Comparison of ENCODE assay signal across 8 cellular contexts in the genomic region with DNA sequence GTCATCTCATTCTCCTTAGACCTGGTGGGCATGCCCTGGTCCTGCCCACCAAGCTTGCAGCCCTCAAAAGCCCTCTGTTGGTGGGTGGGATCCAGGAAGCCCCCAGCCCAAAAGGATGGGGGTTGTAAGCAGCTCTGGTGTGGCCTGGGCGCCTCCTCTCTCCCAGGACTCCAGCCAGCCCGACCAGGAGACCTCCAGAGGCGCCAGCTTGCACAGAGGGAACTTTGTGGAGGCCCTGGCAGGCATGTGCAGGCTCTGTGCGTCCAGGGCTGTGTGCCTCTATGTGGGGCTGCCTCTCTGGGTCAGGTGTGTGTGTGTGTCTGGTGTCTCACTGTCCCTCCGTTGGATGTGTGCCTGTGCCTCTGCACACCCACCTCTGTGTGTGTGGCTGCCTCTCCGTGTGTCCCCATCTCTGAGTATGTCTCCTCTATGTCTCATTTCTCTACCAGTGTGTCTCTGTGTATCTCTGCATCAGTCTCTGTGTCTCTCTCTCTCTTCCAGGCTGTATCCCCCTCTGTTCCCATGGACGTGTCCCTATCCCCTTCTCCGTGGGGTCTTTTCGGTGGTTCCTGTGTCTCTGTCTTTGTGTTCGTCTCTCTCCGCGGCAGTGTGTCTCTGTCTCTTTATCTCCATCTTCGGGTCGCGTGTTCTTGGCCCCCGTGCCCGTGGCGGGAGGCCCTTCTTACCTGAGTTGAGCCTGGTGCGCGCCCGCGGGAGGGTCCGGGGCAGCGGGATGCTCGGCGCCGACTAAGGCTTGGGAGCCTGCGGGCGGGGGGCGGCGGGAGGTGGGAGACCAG. TPM values are rescaled to one million over a fixed set of nuclear protein-coding genes. Genes with fewer than 3 reads are reported as not detected.
DNase-seq lines count a peak whose midpoint lies in the region; ATAC-seq and FAIRE-seq lines count a peak whose summit lies in the region.

No MANE protein-coding gene starts in this region.

- H3K4me1 ChIP-seq in iPS DF 6.9 (ENCODE audit: control insufficient read depth, insufficient read depth, low read length): peaks cover 6% of the 10 kb centered on the region; the same call in 1 of the 2 replicates
- H3K4me1 ChIP-seq in small intestine (ENCODE audit: control insufficient read depth in 2 of 2, insufficient read depth in 1 of 2, low read depth in 1 of 2, low read length in 1 of 2): peaks cover 0 to 2% of the 10 kb centered on the region in 2 donors

- intact Hi-C loops in activated CD4-positive, alpha-beta memory T cell treated with anti-CD3 and anti-CD28 coated beads for 36 hours (cut with micrococcal nuclease): loop anchor here (2.0 kb wide), 1 partner anchor 143 kb away; no protein-coding TSS in a partner anchor

- H3K27me3 Mint-ChIP-seq in T-helper 2 cell treated with Interferon-gamma antibody and Interleukin-4, amounts not matched to agents 5 μg/mL and 100 μg/mL, for 36 hours (ENCODE audit: low read depth): peaks cover 32% of the 10 kb centered on the region
- peaks cover 5% of the 10 kb centered on the region for H3K27me3 Mint-ChIP-seq in activated CD4-positive, alpha-beta memory T cell treated with anti-CD3 and anti-CD28 coated beads for 36 hours

- DNase-seq in T-helper 2 cell treated with Interferon-gamma antibody and Interleukin-4, amounts not matched to agents 5 μg/mL and 100 μg/mL, for 36 hours (ENCODE audit: low spot score): no peak
- DNase-seq in T-helper 2 cell (no peak), iPS DF 6.9 (ENCODE audit: low read depth, low spot score) (no peak), small intestine (no peak), putamen (ENCODE audit: low spot score) (no peak)
- DNase-seq in activated CD4-positive, alpha-beta memory T cell treated with anti-CD3 and anti-CD28 coated beads for 36 hours: no peak

- no peaks in the 10 kb centered on the region for H3K9me3 Mint-ChIP-seq in T-helper 2 cell treated with Interferon-gamma antibody and Interleukin-4, amounts not matched to agents 5 μg/mL and 100 μg/mL, for 36 hours
- H3K9me3 Mint-ChIP-seq in activated CD4-positive, alpha-beta memory T cell treated with anti-CD3 and anti-CD28 coated beads for 36 hours: no peaks in the 10 kb centered on the region

- no peak for FAIRE-seq in small intestine (lab: Jason Lieb, UNC)

- peak overlapping the region; percentile 76 for H3K4me3 Mint-ChIP-seq in T-helper 2 cell treated with Interferon-gamma antibody and Interleukin-4, amounts not matched to agents 5 μg/mL and 100 μg/mL, for 36 hours
- peak overlapping the region; percentile 48 for H3K4me3 Mint-ChIP-seq in activated CD4-positive, alpha-beta memory T cell treated with anti-CD3 and anti-CD28 coated beads for 36 hours

- H3K36me3 ChIP-seq in iPS DF 6.9 (ENCODE audit: control insufficient read depth, insufficient read depth, low read length) (no peaks in the 10 kb centered on the region), small intestine (ENCODE audit: control insufficient read depth in 2 of 2, insufficient read depth in 2 of 2, low read length in 2 of 2) (no peaks in the 10 kb centered on the region)

- H3K36me3 Mint-ChIP-seq in T-helper 2 cell treated with Interferon-gamma antibody and Interleukin-4, amounts not matched to agents 5 μg/mL and 100 μg/mL, for 36 hours (ENCODE audit: low read depth): no peaks in the 10 kb centered on the region
- no peaks in the 10 kb centered on the region for H3K36me3 Mint-ChIP-seq in activated CD4-positive, alpha-beta memory T cell treated with anti-CD3 and anti-CD28 coated beads for 36 hours

- H3K9me3 ChIP-seq in iPS DF 6.9 (ENCODE audit: control insufficient read depth, insufficient read depth, low read length) (no peaks in the 10 kb centered on the region), small intestine (ENCODE audit: control insufficient read depth, low read depth) (no peaks in the 10 kb centered on the region)

- ATAC-seq in HG03108 (IDR thresholded peaks at IDR 0.05; ENCODE audit: unreplicated experiment) (no peak), GM21737 (IDR thresholded peaks at IDR 0.05; ENCODE audit: unreplicated experiment) (no peak)

- peaks cover 23% of the 10 kb centered on the region for H3K4me1 Mint-ChIP-seq in T-helper 2 cell treated with Interferon-gamma antibody and Interleukin-4, amounts not matched to agents 5 μg/mL and 100 μg/mL, for 36 hours (ENCODE audit: low read depth)
- peaks cover 16% of the 10 kb centered on the region for H3K4me1 Mint-ChIP-seq in activated CD4-positive, alpha-beta memory T cell treated with anti-CD3 and anti-CD28 coated beads for 36 hours (ENCODE audit: low read depth)

- H3K27me3 ChIP-seq in iPS DF 6.9 (ENCODE audit: control insufficient read depth, insufficient read depth, low read length): peaks cover 4% of the 10 kb centered on the region; the same call in 1 of the 2 replicates
- H3K27me3 ChIP-seq in small intestine (ENCODE audit: control insufficient read depth in 2 of 2, insufficient read depth in 2 of 2, low read length in 2 of 2): no peaks in the 10 kb centered on the region

- WGBS in iPS DF 6.9 (ENCODE audit: insufficient coverage, insufficient read length): no CpG with 5 or more reads among the region's 31 CpGs
- 13 to 21% (median 18%) methylated on average over 24 to 31 of the region's 31 CpGs for WGBS in small intestine, 3 donors

- no peak overlapping the region for H3K27ac ChIP-seq in iPS DF 6.9 (ENCODE audit: low read length)
- H3K27ac ChIP-seq in small intestine (ENCODE audit: low read depth in 1 of 2, low read length in 1 of 2): no peak overlapping the region

- H3K4me3 ChIP-seq in iPS DF 6.9 (ENCODE audit: low read length): peak overlapping the region; percentile 53
- H3K4me3 ChIP-seq in small intestine (ENCODE audit: low read depth in 1 of 2, low read length in 2 of 2): peak overlapping the region; percentile 5 to 44

- POLR2A ChIA-PET in activated CD4-positive, alpha-beta memory T cell treated with anti-CD3 and anti-CD28 coated beads for 36 hours (lab: Charles Lee): no interaction called here

- CTCF ChIA-PET in activated CD4-positive, alpha-beta memory T cell treated with anti-CD3 and anti-CD28 coated beads for 36 hours (lab: Charles Lee): interaction anchor here (0.7 to 2.2 kb wide), 4 partner anchors 24 to 118 kb away, joined by 3 to 13 read pairs (median 4); no protein-coding TSS in a partner anchor

- peak overlapping the region; percentile 6 for H3K27ac Mint-ChIP-seq in T-helper 2 cell treated with Interferon-gamma antibody and Interleukin-4, amounts not matched to agents 5 μg/mL and 100 μg/mL, for 36 hours
- H3K27ac Mint-ChIP-seq in activated CD4-positive, alpha-beta memory T cell treated with anti-CD3 and anti-CD28 coated beads for 36 hours: no peak overlapping the region

RNA-seq across cellular contexts. Expression of a gene that starts 0.5 kb away (rescaled TPM):
- under 1 TPM; 0.26 to 0.36 TPM for total RNA-seq in activated CD4-positive, alpha-beta memory T cell treated with anti-CD3 and anti-CD28 coated beads for 36 hours
- 1 to 10 TPM; 1.8 to 8.9 (median 1.8) TPM for polyA plus RNA-seq in small intestine
